Comparison of ENCODE assay signal across 15 cellular contexts in the genomic region with DNA sequence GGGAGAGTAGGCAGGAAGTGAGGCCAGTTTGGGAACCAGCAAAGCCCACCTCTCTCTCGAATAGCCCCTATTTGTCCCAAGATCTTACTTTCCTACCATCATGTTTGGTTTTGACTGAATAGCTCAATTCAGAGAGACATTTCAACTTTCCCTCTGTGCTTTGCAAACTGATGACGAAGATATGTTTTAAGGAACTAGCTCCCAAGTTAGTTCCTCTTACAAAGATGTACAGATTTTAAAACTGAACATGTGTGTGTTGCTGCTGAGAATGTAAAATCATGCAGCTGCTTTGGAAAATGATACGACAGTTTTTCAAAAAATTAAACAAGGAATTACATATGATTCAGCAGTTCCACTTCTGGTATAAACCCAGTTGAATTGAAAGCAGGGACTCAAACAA. TPM values are rescaled to one million over a fixed set of nuclear protein-coding genes. Genes with fewer than 3 reads are reported as not detected.
DNase-seq lines count a peak whose midpoint lies in the region; ATAC-seq and TF ChIP-seq lines count a peak whose summit lies in the region.
"Had no signal": no experiment of that assay in that cellular context is flagged by ENCODE, and none has a peak within 500 bp of the region (broad histone marks: within the 10 kb centered on the region; RNA-seq: fewer than 3 reads in every experiment).

No MANE protein-coding gene starts in this region.

- TF ChIP-seq CTCF in cardiac muscle cell (IDR thresholded peaks at IDR 0.05; ENCODE audit: low read depth, low read length) = no peak
- TF ChIP-seq CTCF in right atrium auricular region (IDR thresholded peaks at IDR 0.05) = no peak
- no peak for TF ChIP-seq CTCF in A673 (conservative IDR thresholded peaks at IDR 0.05; ENCODE audit: low read depth, low read length)

- H3K36me3 Mint-ChIP-seq in dendritic cell treated with granulocyte-macrophage colony-stimulating factor and Interleukin-4, amounts not matched to agents 40 ng/mL and 50 ng/mL, for 4 days (ENCODE audit: low read depth) = no peaks in the 10 kb centered on the region
- H3K36me3 Mint-ChIP-seq: CD4-positive, CD25-positive, alpha-beta regulatory T cell had no signal

- intact Hi-C loops in dendritic cell treated with granulocyte-macrophage colony-stimulating factor and Interleukin-4, amounts not matched to agents 40 ng/mL and 50 ng/mL, for 4 days (cut with micrococcal nuclease) = loop anchor here (1.0 to 10.0 kb wide), 3 partner anchors 20 to 364 kb away; no protein-coding TSS in a partner anchor
- intact Hi-C loops in A673 (cut with micrococcal nuclease; ENCODE audit: unreplicated experiment) = no loop called here
- intact Hi-C loops in posterior cingulate gyrus (cut with DNase I) = no loop called here

- peaks cover 14% of the 10 kb centered on the region for H3K27me3 Mint-ChIP-seq in dendritic cell treated with granulocyte-macrophage colony-stimulating factor and Interleukin-4, amounts not matched to agents 40 ng/mL and 50 ng/mL, for 4 days

- DNase-seq in cardiac muscle cell (ENCODE audit: low read depth in 1 of 2, low spot score in 1 of 2) (no peak), right atrium auricular region (ENCODE audit: low spot score) (no peak), OCI-M1 (lab: John Stamatoyannopoulos, UW) (peak; percentile 67), A673 (ENCODE audit: low spot score) (no peak), posterior cingulate gyrus (no peak)
- DNase-seq in stimulated activated CD4-positive, alpha-beta T cell treated with anti-CD3 and anti-CD28 coated beads, Interleukin-4, amount 100 ng/mL, for 24 hours = no peak
- DNase-seq: CD4-positive, CD25-positive, alpha-beta regulatory T cell; MM.1S; NCI-H146; NCI-H2227 treated with DMSO at 0.1 percent for 48 hours; NCI-H526 treated with DMSO at 0.1 percent for 48 hours; NK-92 treated with Interleukin-12 subunit alpha and Interleukin-12 subunit beta, amount 100 ng/mL, for 24 hours; T-helper 1 cell had no signal

- H3K4me3 Mint-ChIP-seq in dendritic cell treated with granulocyte-macrophage colony-stimulating factor and Interleukin-4, amounts not matched to agents 40 ng/mL and 50 ng/mL, for 4 days = peak overlapping the region; percentile 34
- H3K4me3 Mint-ChIP-seq: CD4-positive, CD25-positive, alpha-beta regulatory T cell had no signal

- no peak for ATAC-seq in HG03175 (IDR thresholded peaks at IDR 0.05; ENCODE audit: unreplicated experiment)

- H3K9me3 Mint-ChIP-seq in dendritic cell treated with granulocyte-macrophage colony-stimulating factor and Interleukin-4, amounts not matched to agents 40 ng/mL and 50 ng/mL, for 4 days = peaks cover 7% of the 10 kb centered on the region

- H3K4me1 Mint-ChIP-seq in dendritic cell treated with granulocyte-macrophage colony-stimulating factor and Interleukin-4, amounts not matched to agents 40 ng/mL and 50 ng/mL, for 4 days (ENCODE audit: low read depth) = peaks cover 27% of the 10 kb centered on the region
- H3K4me1 Mint-ChIP-seq: CD4-positive, CD25-positive, alpha-beta regulatory T cell had no signal

- no peaks in the 10 kb centered on the region for H3K27me3 ChIP-seq in cardiac muscle cell
- H3K27me3 ChIP-seq in right atrium auricular region = no peaks in the 10 kb centered on the region
- H3K27me3 ChIP-seq in A673 (replicated peaks; ENCODE audit: insufficient read depth, low read depth, low read length, poor library complexity) = no peaks in the 10 kb centered on the region

- peaks cover 4% of the 10 kb centered on the region for H3K36me3 ChIP-seq in cardiac muscle cell
- H3K36me3 ChIP-seq in right atrium auricular region = no peaks in the 10 kb centered on the region
- no peaks in the 10 kb centered on the region for H3K36me3 ChIP-seq in A673 (ENCODE audit: insufficient read depth, low read length, poor library complexity, severe bottlenecking)

- H3K27ac ChIP-seq in cardiac muscle cell (peak overlapping the region; percentile 58), right atrium auricular region (no peak overlapping the region), A673 (ENCODE audit: low read depth, low read length, poor library complexity, severe bottlenecking) (no peak overlapping the region)

- BruUV-seq in A673 (replicated peaks; lab: Mats Ljungman, UMichigan) = no TSS peak

- no peak overlapping the region for H3K4me3 ChIP-seq in cardiac muscle cell
- H3K4me3 ChIP-seq in right atrium auricular region = no peak overlapping the region
- H3K4me3 ChIP-seq in A673 (ENCODE audit: low read depth, low read length, poor library complexity, severe bottlenecking) = no peak overlapping the region

- POLR2A ChIA-PET in A673 (lab: Charles Lee; ENCODE audit: low non-redundant PET) = no interaction called here

- H3K9me3 ChIP-seq in cardiac muscle cell (ENCODE audit: low read depth) (no peaks in the 10 kb centered on the region), right atrium auricular region (no peaks in the 10 kb centered on the region), A673 (ENCODE audit: low read depth, low read length, poor library complexity, severe bottlenecking) (no peaks in the 10 kb centered on the region)

- H3K4me1 ChIP-seq in cardiac muscle cell (ENCODE audit: low read depth) (peaks cover 20% of the 10 kb centered on the region), right atrium auricular region (no peaks in the 10 kb centered on the region), A673 (ENCODE audit: insufficient read depth, low read length, poor library complexity, severe bottlenecking) (no peaks in the 10 kb centered on the region)

- CTCF ChIA-PET in A673 (lab: Charles Lee) = no interaction called here

- peak overlapping the region; percentile 84 for H3K27ac Mint-ChIP-seq in dendritic cell treated with granulocyte-macrophage colony-stimulating factor and Interleukin-4, amounts not matched to agents 40 ng/mL and 50 ng/mL, for 4 days

RNA-seq across cellular contexts. Expression of a gene that starts 33.6 kb away (rescaled TPM):
- total RNA-seq in cardiac muscle cell (141 and 177 TPM in 2 replicates), right atrium auricular region (1 to 10 TPM in 1 of 2 donors, under 1 TPM in 1; 0.83 to 1.3 TPM), A673 (2021) (not detected in 2 replicates)
- 58.9 and 60.7 TPM in 2 replicates for polyA plus RNA-seq in cardiac muscle cell
- total RNA-seq: CD4-positive, CD25-positive, alpha-beta regulatory T cell had no signal
- polyA plus RNA-seq: CD4-positive, CD25-positive, alpha-beta regulatory T cell had no signal

Comparison
In these comparisons a context has a peak if more than half of its experiments do, and no peak if none do; other contexts are left out.
1. RNA of a gene that starts 33.6 kb away (total RNA-seq): 141 to 177 TPM in cardiac muscle cell; 0.83 to 1.3 TPM in right atrium auricular region and not detected in A673; every median in the first group is over 10 times any median in the second.